10 cellular contexts compared by ENCODE assay signal in genomic region chr11:121557348-121557747, GRCh38.
DNase-seq lines count a peak whose midpoint lies in the region; ATAC-seq, FAIRE-seq and TF ChIP-seq lines count a peak whose summit lies in the region.
"Had no signal": no experiment of that assay in that cellular context is flagged by ENCODE, and none has a peak within 500 bp of the region (broad histone marks: within the 10 kb centered on the region; RNA-seq: fewer than 3 reads in every experiment).

No MANE protein-coding gene starts in this region.

- H4K5ac ChIP-seq in mesendoderm (ENCODE audit: low read length) = no peak overlapping the region

- no peak overlapping the region for H3K4ac ChIP-seq in mesendoderm (ENCODE audit: low read depth, low read length)

- no peak for FAIRE-seq in astrocyte (lab: Jason Lieb, UNC)

- H3K9ac ChIP-seq in astrocyte (ENCODE audit: low read length) (no peak overlapping the region), colonic mucosa (ENCODE audit: low read depth in 2 of 2, low read length in 2 of 2) (no peak overlapping the region), mesendoderm (ENCODE audit: low read length) (no peak overlapping the region)

- DNase-seq in GM13976 (ENCODE audit: low spot score) = peak; percentile 45
- DNase-seq in astrocyte (ENCODE audit: low read depth) = peak; percentile 73
- no peak for DNase-seq in colonic mucosa
- no peak for DNase-seq in stimulated activated CD4-positive, alpha-beta T cell treated with anti-CD3 and anti-CD28 coated beads, Interleukin-1b, Interleukin-23, amount 100 ng/mL, for 48 hours
- no peak for DNase-seq in omental fat pad (ENCODE audit: low spot score)
- no peak for DNase-seq in mesendoderm
- DNase-seq: NCI-H2029 had no signal

- no peak overlapping the region for H2BK5ac ChIP-seq in mesendoderm (ENCODE audit: low read length)

- no peaks in the 10 kb centered on the region for H3K4me1 ChIP-seq in astrocyte (ENCODE audit: insufficient read depth, low read length)
- H3K4me1 ChIP-seq in colonic mucosa = no peaks in the 10 kb centered on the region
- H3K4me1 ChIP-seq in mesendoderm (ENCODE audit: control insufficient read depth, low read depth, low read length) = peaks cover 5% of the 10 kb centered on the region

- H3K4me3 Mint-ChIP-seq in astrocyte (ENCODE audit: unreplicated experiment) = no peak overlapping the region
- H3K4me3 Mint-ChIP-seq: dendritic cell treated with granulocyte-macrophage colony-stimulating factor and Interleukin-4, amounts not matched to agents 40 ng/mL and 50 ng/mL, for 4 days had no signal

- H2AFZ ChIP-seq in astrocyte (ENCODE audit: low read depth, low read length) = no peak overlapping the region

- no peak overlapping the region for H4K8ac ChIP-seq in mesendoderm (ENCODE audit: low read depth, low read length)

- H3K27ac ChIP-seq in astrocyte (ENCODE audit: low read depth, low read length) (no peak overlapping the region), colonic mucosa (no peak overlapping the region), mesendoderm (ENCODE audit: low read depth, low read length) (no peak overlapping the region)

- no peak overlapping the region for H3K23ac ChIP-seq in mesendoderm (ENCODE audit: low read length)

- H3K36me3 Mint-ChIP-seq in astrocyte (ENCODE audit: low read depth, unreplicated experiment) = no peaks in the 10 kb centered on the region

- no peak overlapping the region for H2BK120ac ChIP-seq in mesendoderm (ENCODE audit: low read depth, low read length)

- no CpG with 5 or more reads among the region's 8 CpGs for WGBS in mesendoderm (ENCODE audit: extremely low coverage, insufficient coverage, low lambda C conversion rate)

- H3K27me3 ChIP-seq in astrocyte (ENCODE audit: insufficient read depth, low read length) = peaks cover 6% of the 10 kb centered on the region
- no peaks in the 10 kb centered on the region for H3K27me3 ChIP-seq in colonic mucosa
- H3K27me3 ChIP-seq in mesendoderm (ENCODE audit: insufficient read depth, low read length, poor library complexity) = no peaks in the 10 kb centered on the region

- ATAC-seq in GM21360 (IDR thresholded peaks at IDR 0.05; ENCODE audit: unreplicated experiment) = peak; percentile 74
- ATAC-seq in HG03342 (IDR thresholded peaks at IDR 0.05; ENCODE audit: unreplicated experiment) = peak; percentile 79
- ATAC-seq in omental fat pad (ENCODE audit: low FRiP score) = no peak

- H3K27ac Mint-ChIP-seq in astrocyte (ENCODE audit: unreplicated experiment) = peak overlapping the region; percentile 72
- H3K27ac Mint-ChIP-seq: dendritic cell treated with granulocyte-macrophage colony-stimulating factor and Interleukin-4, amounts not matched to agents 40 ng/mL and 50 ng/mL, for 4 days had no signal

- H3K36me3 ChIP-seq in astrocyte (ENCODE audit: insufficient read depth, low read length) = no peaks in the 10 kb centered on the region
- peaks cover 5% of the 10 kb centered on the region for H3K36me3 ChIP-seq in colonic mucosa
- peaks cover 5% of the 10 kb centered on the region for H3K36me3 ChIP-seq in mesendoderm (ENCODE audit: control insufficient read depth, insufficient read depth, low read length)

- no peak overlapping the region for H3K4me2 ChIP-seq in astrocyte (ENCODE audit: low read length)
- no peak overlapping the region for H3K4me2 ChIP-seq in mesendoderm (ENCODE audit: low read length)

- no peak overlapping the region for H3K4me3 ChIP-seq in astrocyte (ENCODE audit: insufficient read depth, low read depth, low read length)
- H3K4me3 ChIP-seq in colonic mucosa = no peak overlapping the region
- no peak overlapping the region for H3K4me3 ChIP-seq in mesendoderm (ENCODE audit: low read length)

- H3K79me1 ChIP-seq in mesendoderm (ENCODE audit: low read length) = no peaks in the 10 kb centered on the region

- no peak overlapping the region for H3K18ac ChIP-seq in mesendoderm (ENCODE audit: low read length)

- no peak overlapping the region for H2AK5ac ChIP-seq in mesendoderm (ENCODE audit: low read length)

- H3K27me3 Mint-ChIP-seq in astrocyte (ENCODE audit: low read depth, unreplicated experiment) = no peaks in the 10 kb centered on the region
- H3K27me3 Mint-ChIP-seq: dendritic cell treated with granulocyte-macrophage colony-stimulating factor and Interleukin-4, amounts not matched to agents 40 ng/mL and 50 ng/mL, for 4 days had no signal

- no peaks in the 10 kb centered on the region for H3K79me2 ChIP-seq in astrocyte (ENCODE audit: insufficient read depth, low read length)
- H3K79me2 ChIP-seq in mesendoderm (ENCODE audit: control insufficient read depth, insufficient read depth, low read length) = no peaks in the 10 kb centered on the region

- H3K9me3 ChIP-seq in astrocyte (ENCODE audit: insufficient read depth, low read depth, low read length) = no peaks in the 10 kb centered on the region
- H3K9me3 ChIP-seq in colonic mucosa = no peaks in the 10 kb centered on the region

- intact Hi-C loops in colonic mucosa (cut with DNase I) = no loop called here

- no peak overlapping the region for H2BK15ac ChIP-seq in mesendoderm (replicated peaks; ENCODE audit: low read depth)

- peaks cover 12% of the 10 kb centered on the region for H3K4me1 Mint-ChIP-seq in astrocyte (ENCODE audit: low read depth, unreplicated experiment)

- no peaks in the 10 kb centered on the region for H3K9me3 Mint-ChIP-seq in astrocyte (ENCODE audit: unreplicated experiment)
- H3K9me3 Mint-ChIP-seq: dendritic cell treated with granulocyte-macrophage colony-stimulating factor and Interleukin-4, amounts not matched to agents 40 ng/mL and 50 ng/mL, for 4 days had no signal

- in situ Hi-C loops in GM13976 (cut with MboI; ENCODE audit: low sequenced_read_pairs, unreplicated experiment) = no loop called here

- H3K56ac ChIP-seq in mesendoderm (ENCODE audit: low read length) = no peak overlapping the region

- no peaks in the 10 kb centered on the region for H4K20me1 ChIP-seq in astrocyte (ENCODE audit: insufficient read depth, low read length)

- TF ChIP-seq CTCF in GM13976 (IDR thresholded peaks at IDR 0.05; ENCODE audit: borderline replicate concordance, control extremely low read depth, extremely low read depth, insufficient read depth, missing control alignments) = no peak
- no peak for TF ChIP-seq CTCF in astrocyte (IDR thresholded peaks at IDR 0.05; ENCODE audit: insufficient read depth, low read depth, low read length)
- no peak for TF ChIP-seq CTCF in colonic mucosa (IDR thresholded peaks at IDR 0.05)
- TF ChIP-seq CTCF in omental fat pad (IDR thresholded peaks at IDR 0.05) = no peak

Comparison
In these comparisons a context has a peak if more than half of its experiments do, and no peak if none do; other contexts are left out.
1. DNase-seq: peak in GM13976 (single experiment) and astrocyte (single experiment); none in colonic mucosa (single experiment), stimulated activated CD4-positive, alpha-beta T cell treated with anti-CD3 and anti-CD28 coated beads, Interleukin-1b, Interleukin-23, amount 100 ng/mL, for 48 hours (single experiment), omental fat pad (single experiment) and mesendoderm (single experiment).